1 cellular context compared by ENCODE assay signal in genomic region chr6:157988700-157989063, GRCh38.
A peak's percentile ranks its signal among the peaks of the same experiment; 100 is the strongest.
TF ChIP-seq lines count a peak whose summit lies in the region.

No MANE protein-coding gene starts in this region.

TF ChIP-seq in HepG2, 621 proteins besides CTCF, POLR2A, EP300 and RAD21:
- TF ChIP-seq ZNF709 (CRISPR knock-in tag; IDR thresholded peaks at IDR 0.05), result 0 out of 2 replicates have a peak, but pooled peaks have one; percentile 16
- TF ChIP-seq, protein P1, sequence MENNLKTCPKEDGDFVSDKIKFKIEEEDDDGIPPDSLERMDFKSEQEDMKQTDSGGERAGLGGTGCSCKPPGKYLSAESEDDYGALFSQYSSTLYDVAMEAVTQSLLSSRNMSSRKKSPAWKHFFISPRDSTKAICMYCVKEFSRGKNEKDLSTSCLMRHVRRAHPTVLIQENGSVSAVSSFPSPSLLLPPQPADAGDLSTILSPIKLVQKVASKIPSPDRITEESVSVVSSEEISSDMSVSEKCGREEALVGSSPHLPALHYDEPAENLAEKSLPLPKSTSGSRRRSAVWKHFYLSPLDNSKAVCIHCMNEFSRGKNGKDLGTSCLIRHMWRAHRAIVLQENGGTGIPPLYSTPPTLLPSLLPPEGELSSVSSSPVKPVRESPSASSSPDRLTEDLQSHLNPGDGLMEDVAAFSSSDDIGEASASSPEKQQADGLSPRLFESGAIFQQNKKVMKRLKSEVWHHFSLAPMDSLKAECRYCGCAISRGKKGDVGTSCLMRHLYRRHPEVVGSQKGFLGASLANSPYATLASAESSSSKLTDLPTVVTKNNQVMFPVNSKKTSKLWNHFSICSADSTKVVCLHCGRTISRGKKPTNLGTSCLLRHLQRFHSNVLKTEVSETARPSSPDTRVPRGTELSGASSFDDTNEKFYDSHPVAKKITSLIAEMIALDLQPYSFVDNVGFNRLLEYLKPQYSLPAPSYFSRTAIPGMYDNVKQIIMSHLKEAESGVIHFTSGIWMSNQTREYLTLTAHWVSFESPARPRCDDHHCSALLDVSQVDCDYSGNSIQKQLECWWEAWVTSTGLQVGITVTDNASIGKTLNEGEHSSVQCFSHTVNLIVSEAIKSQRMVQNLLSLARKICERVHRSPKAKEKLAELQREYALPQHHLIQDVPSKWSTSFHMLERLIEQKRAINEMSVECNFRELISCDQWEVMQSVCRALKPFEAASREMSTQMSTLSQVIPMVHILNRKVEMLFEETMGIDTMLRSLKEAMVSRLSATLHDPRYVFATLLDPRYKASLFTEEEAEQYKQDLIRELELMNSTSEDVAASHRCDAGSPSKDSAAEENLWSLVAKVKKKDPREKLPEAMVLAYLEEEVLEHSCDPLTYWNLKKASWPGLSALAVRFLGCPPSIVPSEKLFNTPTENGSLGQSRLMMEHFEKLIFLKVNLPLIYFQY (CRISPR knock-in tag; IDR thresholded peaks at IDR 0.05; ENCODE audit: borderline replicate concordance), result no peak
- no peak for TF ChIP-seq ZNF883 (CRISPR knock-in tag; IDR thresholded peaks at IDR 0.05; ENCODE audit: not compliant biosample characterization)
- TF ChIP-seq ZMYM2 (CRISPR knock-in tag; IDR thresholded peaks at IDR 0.05), result no peak
- TF ChIP-seq TGIF2 (CRISPR knock-in tag; IDR thresholded peaks at IDR 0.05), result no peak
- 0 out of 2 replicates have a peak, but pooled peaks have one; percentile 2 for TF ChIP-seq POGK (CRISPR knock-in tag; conservative IDR thresholded peaks at IDR 0.05)
- 0 out of 2 replicates have a peak, but pooled peaks have one; percentile 2 for TF ChIP-seq ZNF772 (CRISPR knock-in tag; IDR thresholded peaks at IDR 0.05)
- no peak for TF ChIP-seq ATF6 (CRISPR knock-in tag; conservative IDR thresholded peaks at IDR 0.05)
- TF ChIP-seq ATF2 (CRISPR knock-in tag; IDR thresholded peaks at IDR 0.05), result 0 out of 2 replicates have a peak, but pooled peaks have one; percentile 18
